8 cellular contexts compared by ENCODE assay signal in the genomic region with DNA sequence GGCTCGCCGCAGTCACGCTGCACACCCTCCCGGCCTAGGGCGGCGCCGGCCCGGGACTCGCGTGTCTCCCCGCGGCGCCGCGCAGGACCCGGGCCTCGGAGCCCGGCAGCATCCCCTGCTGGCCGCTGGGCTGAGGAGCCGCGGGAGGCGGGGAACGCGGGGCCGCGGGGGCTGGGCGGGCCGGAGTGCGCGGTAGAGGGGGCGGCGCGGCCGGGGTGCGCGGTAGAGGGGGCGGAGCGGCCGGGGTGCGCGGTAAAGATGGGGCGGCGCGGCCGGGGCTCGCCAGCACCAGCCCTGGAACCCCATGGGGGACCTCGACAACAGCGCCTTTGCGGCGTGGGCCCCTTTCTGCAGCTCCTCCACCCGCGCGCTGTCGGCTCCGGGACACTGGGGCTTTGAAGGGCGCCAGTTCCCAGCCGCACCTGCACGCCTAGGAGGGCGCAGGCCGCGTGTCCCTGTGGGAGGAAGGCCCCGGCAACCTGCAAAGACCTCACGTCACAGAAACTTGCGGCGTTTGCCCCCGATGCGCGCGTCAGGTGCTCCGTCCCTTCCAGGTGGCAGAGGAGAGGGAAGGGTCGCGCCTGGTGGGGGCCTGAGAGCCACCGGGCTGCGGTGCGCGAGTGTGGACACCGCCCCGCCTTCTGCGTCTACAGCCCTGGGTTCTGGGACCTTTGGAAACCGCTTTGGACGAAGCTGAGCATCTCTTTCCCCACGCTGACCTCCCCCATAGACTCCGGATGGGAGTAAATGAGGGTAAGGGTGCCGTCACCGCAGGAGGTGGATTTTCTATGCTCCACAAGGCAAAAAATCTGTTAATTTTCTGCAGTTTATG. TPM values are rescaled to one million over a fixed set of nuclear protein-coding genes. Genes with fewer than 3 reads are reported as not detected.
DNase-seq lines count a peak whose midpoint lies in the region; ATAC-seq and TF ChIP-seq lines count a peak whose summit lies in the region.

No MANE protein-coding gene starts in this region.

- ATAC-seq in GM23338 (peak; percentile 89), sciatic nerve (peak; percentile 83)

- H4K20me1 ChIP-seq in GM23338 (replicated peaks; ENCODE audit: insufficient read depth), result no peaks in the 10 kb centered on the region

- peaks cover 3% of the 10 kb centered on the region; the same call in 1 of the 3 replicates for H3K9me3 Mint-ChIP-seq in GM23338
- no peaks in the 10 kb centered on the region for H3K9me3 Mint-ChIP-seq in activated naive CD4-positive, alpha-beta T cell treated with anti-CD3 and anti-CD28 coated beads, Interleukin-2, amount 10 ng/mL, durations not matched to agents 7 days and 5 days

- peak overlapping the region; percentile 84 for H3K4me2 ChIP-seq in GM23338

- H3K9me3 ChIP-seq in right atrium auricular region, result no peaks in the 10 kb centered on the region

- DNase-seq in DMS153 (lab: John Stamatoyannopoulos, UW) (peak; percentile 55), GM23338 (ENCODE audit: low spot score) (peak; percentile 77), right atrium auricular region (ENCODE audit: low spot score) (peak; percentile 53), sciatic nerve (ENCODE audit: low spot score) (no peak), superior temporal gyrus (ENCODE audit: extremely low spot score) (no peak), NCI-H345 (lab: John Stamatoyannopoulos, UW) (no peak), pons (ENCODE audit: low spot score) (no peak)
- peak; percentile 54 for DNase-seq in activated naive CD4-positive, alpha-beta T cell treated with anti-CD3 and anti-CD28 coated beads, Interleukin-2, amount 10 ng/mL, durations not matched to agents 7 days and 5 days

- peak overlapping the region; percentile 67 for H3K4me3 ChIP-seq in GM23338
- H3K4me3 ChIP-seq in right atrium auricular region, result peak overlapping the region; percentile 33 to 56

- H3K36me3 Mint-ChIP-seq in GM23338 (ENCODE audit: low read depth), result no peaks in the 10 kb centered on the region
- H3K36me3 Mint-ChIP-seq in activated naive CD4-positive, alpha-beta T cell treated with anti-CD3 and anti-CD28 coated beads, Interleukin-2, amount 10 ng/mL, durations not matched to agents 7 days and 5 days, result no peaks in the 10 kb centered on the region

- peaks cover 8% of the 10 kb centered on the region for H3K4me1 Mint-ChIP-seq in GM23338
- H3K4me1 Mint-ChIP-seq in activated naive CD4-positive, alpha-beta T cell treated with anti-CD3 and anti-CD28 coated beads, Interleukin-2, amount 10 ng/mL, durations not matched to agents 7 days and 5 days, result no peaks in the 10 kb centered on the region

- intact Hi-C loops in sciatic nerve (cut with DNase I), result no loop called here

- peaks cover 23% of the 10 kb centered on the region for H3K27me3 Mint-ChIP-seq in GM23338 (ENCODE audit: insufficient read depth, low read depth, poor library complexity)
- H3K27me3 Mint-ChIP-seq in activated naive CD4-positive, alpha-beta T cell treated with anti-CD3 and anti-CD28 coated beads, Interleukin-2, amount 10 ng/mL, durations not matched to agents 7 days and 5 days, result peaks cover 82% of the 10 kb centered on the region

- TF ChIP-seq CTCF in GM23338 (conservative IDR thresholded peaks at IDR 0.05; ENCODE audit: low read depth in 2 of 2) (peak; percentile 14 to 52; a peak in 3 of 4 replicates), right atrium auricular region (IDR thresholded peaks at IDR 0.05) (peak; percentile 53 to 65)

- H3K27ac ChIP-seq in GM23338 (ENCODE audit: low read depth) (no peak overlapping the region), right atrium auricular region (no peak overlapping the region)

- H2AFZ ChIP-seq in GM23338, result peak overlapping the region; percentile 95; the same call in 1 of the 2 replicates

- peak overlapping the region; percentile 66 for H3K4me3 Mint-ChIP-seq in GM23338
- no peak overlapping the region for H3K4me3 Mint-ChIP-seq in activated naive CD4-positive, alpha-beta T cell treated with anti-CD3 and anti-CD28 coated beads, Interleukin-2, amount 10 ng/mL, durations not matched to agents 7 days and 5 days

- no peaks in the 10 kb centered on the region for H3K79me2 ChIP-seq in GM23338 (replicated peaks; ENCODE audit: insufficient read depth)

- H3K9me2 ChIP-seq in GM23338 (ENCODE audit: insufficient read depth), result no peaks in the 10 kb centered on the region

- H3K27me3 ChIP-seq in GM23338 (ENCODE audit: insufficient read depth), result peaks cover 28% of the 10 kb centered on the region
- H3K27me3 ChIP-seq in right atrium auricular region, result no peaks in the 10 kb centered on the region

- CTCF ChIA-PET in activated naive CD4-positive, alpha-beta T cell treated with anti-CD3 and anti-CD28 coated beads, Interleukin-2, amount 10 ng/mL, durations not matched to agents 7 days and 5 days (lab: Charles Lee), result no interaction called here

- no peak overlapping the region for H3K27ac Mint-ChIP-seq in GM23338
- H3K27ac Mint-ChIP-seq in activated naive CD4-positive, alpha-beta T cell treated with anti-CD3 and anti-CD28 coated beads, Interleukin-2, amount 10 ng/mL, durations not matched to agents 7 days and 5 days, result no peak overlapping the region

- H3K36me3 ChIP-seq in GM23338 (ENCODE audit: insufficient read depth) (no peaks in the 10 kb centered on the region), right atrium auricular region (no peaks in the 10 kb centered on the region)

- H3F3A ChIP-seq in GM23338 (replicated peaks; ENCODE audit: low read depth), result no peaks in the 10 kb centered on the region

- peaks cover 6% of the 10 kb centered on the region; the same call in 1 of the 2 replicates for H3K4me1 ChIP-seq in GM23338 (ENCODE audit: insufficient read depth)
- H3K4me1 ChIP-seq in right atrium auricular region, result peaks cover 0 to 7% of the 10 kb centered on the region in 2 donors

TF ChIP-seq in GM23338, 12 proteins besides CTCF, POLR2A, EP300 and RAD21:
- no peak for TF ChIP-seq NANOG (IDR thresholded peaks at IDR 0.05; ENCODE audit: borderline replicate concordance)
- 0 out of 2 replicates have a peak, but pooled peaks have one; percentile 9 for TF ChIP-seq CREB1 (CRISPR knock-in tag; IDR thresholded peaks at IDR 0.05; ENCODE audit: low read depth)
- TF ChIP-seq EZH2 (IDR thresholded peaks at IDR 0.05; ENCODE audit: low read depth, unreplicated experiment), result no peak
- TF ChIP-seq REST (IDR thresholded peaks at IDR 0.05; ENCODE audit: unreplicated experiment), result no peak
TF ChIP-seq in GM23338: peak in this region for 1.

RNA-seq across cellular contexts. Expression of gene NSUN2, which starts 49.6 kb away (rescaled TPM):
- 110 and 112 TPM in 2 replicates for total RNA-seq in GM23338 (2014; rRNA removed; shearing (Covaris generic))
- polyA plus RNA-seq in GM23338 (2016; fragmentation: Nextera tagmentation; extraction: Ambion mirVana), result 59.3 and 65.4 TPM in 2 replicates
- total RNA-seq in right atrium auricular region (10 to 100 TPM; 21.2 to 21.4 TPM), sciatic nerve (53.0 TPM)

RNA-seq across cellular contexts. Expression of gene SRD5A1, which starts 50.0 kb away (rescaled TPM):
- 69.6 and 87.3 TPM in 2 replicates for total RNA-seq in GM23338 (2014; rRNA removed; shearing (Covaris generic))
- 17.9 and 18.2 TPM in 2 replicates for polyA plus RNA-seq in GM23338 (2016; fragmentation: Nextera tagmentation; extraction: Ambion mirVana)
- total RNA-seq in right atrium auricular region, result 1 to 10 TPM in 1 of 2 donors, under 1 TPM in 1; 0.67 to 1.2 TPM
- total RNA-seq in sciatic nerve, result 9.6 TPM

Comparison
In these comparisons a context has a peak if more than half of its experiments do, and no peak if none do; other contexts are left out.
1. DNase-seq: peak in DMS153 (single experiment), GM23338 (single experiment), activated naive CD4-positive, alpha-beta T cell treated with anti-CD3 and anti-CD28 coated beads, Interleukin-2, amount 10 ng/mL, durations not matched to agents 7 days and 5 days (single experiment) and right atrium auricular region (single experiment); none in sciatic nerve (single experiment), superior temporal gyrus (single experiment), NCI-H345 (single experiment) and pons (single experiment).